1 cellular context compared by ENCODE assay signal in genomic region chr20:50405235-50405914, GRCh38.
TF ChIP-seq lines count a peak whose summit lies in the region.

No MANE protein-coding gene starts in this region.

TF ChIP-seq in HepG2, 621 proteins besides CTCF, POLR2A, EP300 and RAD21 (continued from another document and continues in another):
- TF ChIP-seq RERE (CRISPR knock-in tag; IDR thresholded peaks at IDR 0.05; ENCODE audit: low read depth) (peak; percentile 19; the same call in 1 of the 2 replicates), KDM5B (CRISPR knock-in tag; IDR thresholded peaks at IDR 0.05; ENCODE audit: borderline replicate concordance) (peak; percentile 66; the same call in 1 of the 2 replicates), ZNF274 (CRISPR knock-in tag; IDR thresholded peaks at IDR 0.05) (0 out of 2 replicates have a peak, but pooled peaks have one; percentile 15), ZNF513 (CRISPR knock-in tag; conservative IDR thresholded peaks at IDR 0.05) (no peak), ZBTB25 (CRISPR knock-in tag; IDR thresholded peaks at IDR 0.05) (no peak), POLR2AphosphoS2 (IDR thresholded peaks at IDR 0.05; ENCODE audit: low read depth, low read length) (no peak), WIZ (CRISPR knock-in tag; IDR thresholded peaks at IDR 0.05) (0 out of 2 replicates have a peak, but pooled peaks have one; percentile 27), ZC3H4 (CRISPR knock-in tag; IDR thresholded peaks at IDR 0.05; ENCODE audit: borderline replicate concordance) (0 out of 2 replicates have a peak, but pooled peaks have one; percentile 17), ZNF180 (CRISPR knock-in tag; IDR thresholded peaks at IDR 0.05; ENCODE audit: borderline replicate concordance, low read depth) (no peak), FOXA3 (CRISPR knock-in tag; IDR thresholded peaks at IDR 0.05) (peak; percentile 83), TBP (CRISPR knock-in tag; IDR thresholded peaks at IDR 0.05) (no peak), NR2F2 (IDR thresholded peaks at IDR 0.05; ENCODE audit: borderline replicate concordance, low read depth) (no peak), GFI1 (CRISPR knock-in tag; IDR thresholded peaks at IDR 0.05; ENCODE audit: borderline replicate concordance) (no peak; the same call in 1 of the 2 replicates), ZNF276 (CRISPR knock-in tag; IDR thresholded peaks at IDR 0.05; ENCODE audit: low read depth) (no peak), GABPA (IDR thresholded peaks at IDR 0.05; ENCODE audit: low read depth, low read length) (no peak), GABPA (CRISPR knock-in tag; IDR thresholded peaks at IDR 0.05; ENCODE audit: low read depth) (no peak), HIVEP1 (CRISPR knock-in tag; IDR thresholded peaks at IDR 0.05) (peak; percentile 57; the same call in 1 of the 2 replicates), ZNF652 (CRISPR knock-in tag; IDR thresholded peaks at IDR 0.05; ENCODE audit: borderline replicate concordance, low read depth) (no peak), TEAD3 (CRISPR knock-in tag; optimal IDR thresholded peaks at IDR 0.05; ENCODE audit: borderline replicate concordance) (peak; percentile 42), ZNF773 (CRISPR knock-in tag; IDR thresholded peaks at IDR 0.05; ENCODE audit: borderline replicate concordance) (peak; percentile 78; the same call in 1 of the 2 replicates), ZNF430 (CRISPR knock-in tag; IDR thresholded peaks at IDR 0.05) (0 out of 2 replicates have a peak, but pooled peaks have one; percentile 23), SAP130 (CRISPR knock-in tag; IDR thresholded peaks at IDR 0.05; ENCODE audit: low read depth) (peak; percentile 22; the same call in 1 of the 2 replicates), YY1 (IDR thresholded peaks at IDR 0.05; ENCODE audit: insufficient read depth, insufficient replicate concordance, low read depth, low read length) (peak; percentile 26), BRCA1 (CRISPR knock-in tag; IDR thresholded peaks at IDR 0.05) (0 out of 2 replicates have a peak, but pooled peaks have one; percentile 50), MED1 (CRISPR knock-in tag; IDR thresholded peaks at IDR 0.05) (peak; percentile 77; the same call in 1 of the 2 replicates), ZNF660 (CRISPR knock-in tag; IDR thresholded peaks at IDR 0.05; ENCODE audit: borderline replicate concordance, low read depth) (no peak), NR2F6 (IDR thresholded peaks at IDR 0.05) (no peak; the same call in 1 of the 2 replicates), NR2F6 (CRISPR knock-in tag; IDR thresholded peaks at IDR 0.05) (peak; percentile 75), ISL2 (CRISPR knock-in tag; IDR thresholded peaks at IDR 0.05) (peak; percentile 63; the same call in 1 of the 2 replicates), CHD4 (IDR thresholded peaks at IDR 0.05; ENCODE audit: borderline replicate concordance, low read length) (peak; percentile 89; the same call in 1 of the 2 replicates), E2F2 (CRISPR knock-in tag; IDR thresholded peaks at IDR 0.05; ENCODE audit: borderline replicate concordance) (0 out of 2 replicates have a peak, but pooled peaks have one; percentile 53), RARA (CRISPR knock-in tag; IDR thresholded peaks at IDR 0.05) (peak; percentile 92), NFAT5 (CRISPR knock-in tag; IDR thresholded peaks at IDR 0.05) (0 out of 2 replicates have a peak, but pooled peaks have one; percentile 26), FOSL2 (CRISPR knock-in tag; IDR thresholded peaks at IDR 0.05) (peak; percentile 20), FOXO1 (CRISPR knock-in tag; IDR thresholded peaks at IDR 0.05) (peak; percentile 68), ZNF766 (CRISPR knock-in tag; IDR thresholded peaks at IDR 0.05; ENCODE audit: borderline replicate concordance) (peak; percentile 80; the same call in 1 of the 2 replicates), RFX3 (CRISPR knock-in tag; IDR thresholded peaks at IDR 0.05) (peak; percentile 4; the same call in 1 of the 2 replicates), SRF (IDR thresholded peaks at IDR 0.05; ENCODE audit: low read depth, low read length) (no peak), HIC2 (CRISPR knock-in tag; IDR thresholded peaks at IDR 0.05; ENCODE audit: low read depth) (peak; percentile 86), ZNF761 (CRISPR knock-in tag; conservative IDR thresholded peaks at IDR 0.05) (0 out of 2 replicates have a peak, but pooled peaks have one; percentile 9), ZSCAN25 (CRISPR knock-in tag; IDR thresholded peaks at IDR 0.05) (peak; percentile 92; the same call in 1 of the 2 replicates), ZSCAN20 (CRISPR knock-in tag; IDR thresholded peaks at IDR 0.05; ENCODE audit: borderline replicate concordance) (peak; percentile 80; the same call in 1 of the 2 replicates), SATB2 (CRISPR knock-in tag; IDR thresholded peaks at IDR 0.05) (no peak)
